ENCODE assay signal across 8 cellular contexts in genomic region chr7:6636741-6637543, GRCh38. TPM values are rescaled to one million over a fixed set of nuclear protein-coding genes. Genes with fewer than 3 reads are reported as not detected.
DNase-seq lines count a peak whose midpoint lies in the region; ATAC-seq lines count a peak whose summit lies in the region.

Gene ZNF316, plus strand, starts transcription at chr7:6637318. Its CDS starts 5,092 bp downstream, at chr7:6642410.

- DNase-seq in activated CD4-positive, CD25-positive, alpha-beta regulatory T cell treated with anti-CD3 and anti-CD28 coated beads, Interleukin-2, amount 50 U/mL, for 16 hours (ENCODE audit: low read depth, low spot score), result peak; percentile 35
- DNase-seq in cerebellum (ENCODE audit: low spot score) (peak; percentile 93), left kidney (ENCODE audit: low read depth, low spot score) (peak; percentile 74), OCI-M2 (lab: John Stamatoyannopoulos, UW; ENCODE audit: unreplicated experiment) (no peak)
- DNase-seq in stimulated activated CD4-positive, alpha-beta T cell treated with anti-CD3 and anti-CD28 coated beads, Interleukin-1b, Interleukin-23, amount 100 ng/mL, for 4 hours (ENCODE audit: low read depth in 2 of 2), result peak; percentile 50 to 64

- no peaks in the 10 kb centered on the region for H3K9me3 Mint-ChIP-seq in IgD-negative memory B cell

- no peaks in the 10 kb centered on the region for H3K4me1 ChIP-seq in ES-I3 (ENCODE audit: insufficient read depth, low read length)

- no peaks in the 10 kb centered on the region for H3K36me3 Mint-ChIP-seq in IgD-negative memory B cell

- peaks cover 14 to 22% (median 20%) of the 10 kb centered on the region in 3 donors for H3K4me1 Mint-ChIP-seq in IgD-negative memory B cell

- no peaks in the 10 kb centered on the region for H3K27me3 Mint-ChIP-seq in IgD-negative memory B cell

- H3K4me3 Mint-ChIP-seq in IgD-negative memory B cell, result peak within 1 kb of the TSS; percentile 83 to 95 (median 88)

- H3K36me3 ChIP-seq in ES-I3 (ENCODE audit: insufficient read depth, low read length), result no peaks in the 10 kb centered on the region

- peak; percentile 63 for ATAC-seq in GM21528 (IDR thresholded peaks at IDR 0.05; ENCODE audit: low FRiP score, unreplicated experiment)

- peak within 1 kb of the TSS; percentile 86 to 96 (median 95) for H3K27ac Mint-ChIP-seq in IgD-negative memory B cell

- H3K9me3 ChIP-seq in ES-I3 (ENCODE audit: control insufficient read depth, insufficient read depth, low read length), result no peaks in the 10 kb centered on the region

- H3K9ac ChIP-seq in ES-I3 (ENCODE audit: low read depth, low read length), result peak within 1 kb of the TSS; percentile 76

RNA-seq across cellular contexts. Expression of gene ZNF316, which starts in this region (rescaled TPM):
- polyA plus RNA-seq in IgD-negative memory B cell, result 2.1 TPM
- 20.6 TPM for total RNA-seq in cerebellum
